12 cellular contexts compared by ENCODE assay signal in genomic region chr4:174260099-174260498, GRCh38. TPM values are rescaled to one million over a fixed set of nuclear protein-coding genes. Genes with fewer than 3 reads are reported as not detected.
DNase-seq lines count a peak whose midpoint lies in the region; ATAC-seq, FAIRE-seq and TF ChIP-seq lines count a peak whose summit lies in the region.
"Had no signal": no experiment of that assay in that cellular context is flagged by ENCODE, and none has a peak within 500 bp of the region (broad histone marks: within the 10 kb centered on the region; RNA-seq: fewer than 3 reads in every experiment).

No MANE protein-coding gene starts in this region.

- no peak for FAIRE-seq in HepG2 (lab: Jason Lieb, UNC)

- BruUV-seq in HepG2 (replicated peaks; lab: Mats Ljungman, UMichigan), result no TSS peak

- CTCF ChIA-PET in HepG2 (lab: Yijun Ruan, JAX; ENCODE audit: low intra/inter-chr PET ratio, low total read pairs), result no interaction called here

- peaks cover 0 to 17% (median 8%) of the 10 kb centered on the region in 4 donors for H3K4me1 Mint-ChIP-seq in naive thymus-derived CD8-positive, alpha-beta T cell
- H3K4me1 Mint-ChIP-seq: activated naive CD8-positive, alpha-beta T cell treated with anti-CD3 and anti-CD28 coated beads, Interleukin-2, amount 10 ng/mL, durations not matched to agents 7 days and 5 days had no signal

- peaks cover 0 to 53% (median 6%) of the 10 kb centered on the region in 3 donors for H3K36me3 Mint-ChIP-seq in naive thymus-derived CD8-positive, alpha-beta T cell

- in situ Hi-C loops in HepG2 (cut with HindIII; ENCODE audit: extremely low pct_ligation_motif_present, low pct_unique_long_range_greater_than_20kb) (no loop called here), HAP-1 (cut with MboI; ENCODE audit: low sequenced_read_pairs) (no loop called here)

- TF ChIP-seq EP300 in HepG2 (IDR thresholded peaks at IDR 0.05; ENCODE audit: low read depth in 2 of 2, low read length in 2 of 2) (no peak), HepG2 (CRISPR knock-in tag; IDR thresholded peaks at IDR 0.05; ENCODE audit: borderline replicate concordance) (no peak)

- no peaks in the 10 kb centered on the region for H3K9me3 Mint-ChIP-seq in naive thymus-derived CD8-positive, alpha-beta T cell
- H3K9me3 Mint-ChIP-seq: activated naive CD8-positive, alpha-beta T cell treated with anti-CD3 and anti-CD28 coated beads, Interleukin-2, amount 10 ng/mL, durations not matched to agents 7 days and 5 days had no signal

- no peak for TF ChIP-seq CTCF in HepG2 (CRISPR knock-in tag; IDR thresholded peaks at IDR 0.05)

- no peak overlapping the region for H3K27ac Mint-ChIP-seq in naive thymus-derived CD8-positive, alpha-beta T cell
- H3K27ac Mint-ChIP-seq: activated naive CD8-positive, alpha-beta T cell treated with anti-CD3 and anti-CD28 coated beads, Interleukin-2, amount 10 ng/mL, durations not matched to agents 7 days and 5 days had no signal

- no peak overlapping the region for H2AFZ ChIP-seq in HepG2 (ENCODE audit: low read length)
- H2AFZ ChIP-seq: parathyroid adenoma had no signal

- WGBS in HepG2 (ENCODE audit: low lambda C conversion rate), result 26% methylated on average over 3 of the region's 3 CpGs

- TF ChIP-seq RAD21 in HepG2 (CRISPR knock-in tag; IDR thresholded peaks at IDR 0.05), result no peak

- H3K4me1 ChIP-seq in HepG2 (ENCODE audit: insufficient read depth, low read length) (peaks cover 8% of the 10 kb centered on the region), HAP-1 (peaks cover 16% of the 10 kb centered on the region)
- H3K4me1 ChIP-seq: parathyroid adenoma had no signal

- no peak overlapping the region for H3K4me3 Mint-ChIP-seq in naive thymus-derived CD8-positive, alpha-beta T cell
- H3K4me3 Mint-ChIP-seq: activated naive CD8-positive, alpha-beta T cell treated with anti-CD3 and anti-CD28 coated beads, Interleukin-2, amount 10 ng/mL, durations not matched to agents 7 days and 5 days had no signal

- intact Hi-C loops in HepG2 (cut with micrococcal nuclease; ENCODE audit: unreplicated experiment) (no loop called here), sciatic nerve (cut with DNase I) (no loop called here)

- no peaks in the 10 kb centered on the region for H4K20me1 ChIP-seq in HepG2 (ENCODE audit: insufficient read depth, low read length)

- DNase-seq in SK-N-MC (ENCODE audit: low read depth, low spot score) (no peak), HepG2 (ENCODE audit: low spot score) (peak; percentile 70), sciatic nerve (ENCODE audit: low spot score) (no peak), HAP-1 (ENCODE audit: low spot score in 2 of 2) (no peak), 8988T (no peak)
- no peak for DNase-seq in naive thymus-derived CD8-positive, alpha-beta T cell
- DNase-seq: activated CD4-positive, CD25-positive, alpha-beta regulatory T cell; activated naive CD8-positive, alpha-beta T cell treated with anti-CD3 and anti-CD28 coated beads, Interleukin-2, amount 10 ng/mL, durations not matched to agents 7 days and 5 days; KG1 had no signal

- H3K27ac ChIP-seq in SK-N-MC (0 out of 2 replicates have a peak overlapping the region, but pooled peaks have one; percentile 2), HepG2 (ENCODE audit: extremely low read length, insufficient read depth, low read length) (no peak overlapping the region)
- H3K27ac ChIP-seq: parathyroid adenoma had no signal

- no peak overlapping the region for H3K4me2 ChIP-seq in HepG2 (ENCODE audit: low read depth, low read length)

- H3K36me3 ChIP-seq in SK-N-MC (ENCODE audit: insufficient read depth, low read length) (no peaks in the 10 kb centered on the region), HepG2 (replicated peaks in 1 of 2; ENCODE audit: control insufficient read depth in 1 of 2, insufficient read depth in 2 of 2, low read length in 2 of 2) (no peaks in the 10 kb centered on the region; a peak in 2 of 5 replicates), HAP-1 (replicated peaks) (no peaks in the 10 kb centered on the region)

- H3K9me3 ChIP-seq in SK-N-MC (ENCODE audit: low read depth, low read length) (no peaks in the 10 kb centered on the region), HepG2 (ENCODE audit: low read length) (no peaks in the 10 kb centered on the region), HAP-1 (no peaks in the 10 kb centered on the region)

- ATAC-seq in GM18511 (IDR thresholded peaks at IDR 0.05; ENCODE audit: unreplicated experiment) (peak; percentile 80), HG02759 (IDR thresholded peaks at IDR 0.05; ENCODE audit: unreplicated experiment) (peak; percentile 79), HepG2 (peak; percentile 88), sciatic nerve (no peak)
- no peak for ATAC-seq in naive thymus-derived CD8-positive, alpha-beta T cell

- H3K9ac ChIP-seq in SK-N-MC (ENCODE audit: insufficient read length) (no peak overlapping the region), HepG2 (ENCODE audit: insufficient read depth, low read depth, low read length) (no peak overlapping the region)
- H3K9ac ChIP-seq: parathyroid adenoma had no signal

- H3K27me3 Mint-ChIP-seq in naive thymus-derived CD8-positive, alpha-beta T cell, result no peaks in the 10 kb centered on the region
- H3K27me3 Mint-ChIP-seq: activated naive CD8-positive, alpha-beta T cell treated with anti-CD3 and anti-CD28 coated beads, Interleukin-2, amount 10 ng/mL, durations not matched to agents 7 days and 5 days had no signal

- H3K4me3 ChIP-seq in SK-N-MC (no peak overlapping the region), HepG2 (replicated peaks in 1 of 3; ENCODE audit: insufficient read depth in 1 of 3, low read depth in 2 of 3, low read length in 3 of 3) (no peak overlapping the region), HAP-1 (no peak overlapping the region)

- H3K27me3 ChIP-seq in HepG2 (ENCODE audit: control insufficient read depth in 1 of 2, insufficient read depth in 2 of 2, low read length in 2 of 2), result no peaks in the 10 kb centered on the region; a peak in 1 of 5 replicates
- no peaks in the 10 kb centered on the region for H3K27me3 ChIP-seq in HAP-1 (ENCODE audit: low read depth)

- no peaks in the 10 kb centered on the region for H3K79me2 ChIP-seq in HepG2 (ENCODE audit: insufficient read depth, low read length)
- H3K79me2 ChIP-seq: parathyroid adenoma had no signal

- TF ChIP-seq POLR2A in HepG2 (IDR thresholded peaks at IDR 0.05; ENCODE audit: insufficient read depth in 1 of 2, low read depth in 2 of 2, low read length in 2 of 2), result no peak

- POLR2A ChIA-PET in HepG2 (lab: Yijun Ruan, JAX), result interaction anchor here (1.3 kb wide), 1 partner anchor 24 kb away, joined by 4 read pairs; the partner anchor contains the start of genes CEP44 and FBXO8
- POLR2A ChIA-PET in naive thymus-derived CD8-positive, alpha-beta T cell (lab: Charles Lee), result no interaction called here

RNA-seq across cellular contexts. Expression of gene FBXO8, which starts 23.4 kb away (rescaled TPM):
- total RNA-seq in HepG2 (2016; rRNA removed; fragmentation: Illumina TruSeq; extraction: Trizol) (11.7 and 18.6 TPM in 2 replicates), sciatic nerve (31.7 TPM)
- 3.1 and 3.2 TPM in 2 replicates for total RNA-seq in HepG2 (2016; cell fraction: cytosol; rRNA removed; fragmentation: Illumina TruSeq; extraction: Trizol; ENCODE audit: low read depth)
- 10.9 and 16.2 TPM in 2 replicates for total RNA-seq in HepG2 (2016; cell fraction: insoluble cytoplasmic fraction; rRNA removed; fragmentation: Illumina TruSeq; extraction: Trizol)
- 6.2 and 6.9 TPM in 2 replicates for total RNA-seq in HepG2 (2016; cell fraction: membrane; rRNA removed; fragmentation: Illumina TruSeq; extraction: Trizol)
- total RNA-seq in HepG2 (2016; cell fraction: nucleus; rRNA removed; fragmentation: Illumina TruSeq; extraction: Trizol), result 6.1 and 7.7 TPM in 2 replicates
- 11.0 and 15.2 TPM in 2 replicates for polyA plus RNA-seq in HepG2 (2011; rRNA removed)
- 9.2 and 11.0 TPM in 2 replicates for polyA plus RNA-seq in HepG2 (2011; cell fraction: cytosol; rRNA removed)
- polyA plus RNA-seq in HepG2 (2011; cell fraction: nucleus; rRNA removed), result 4.2 and 4.3 TPM in 2 replicates
- polyA plus RNA-seq in HepG2 (2012), result 8.7 and 10.7 TPM in 2 replicates
- 0.85 and 1.3 TPM in 2 replicates for polyA plus RNA-seq in HepG2 (2016; cell fraction: cytosol; fragmentation: Illumina TruSeq; extraction: Trizol; ENCODE audit: low read depth)
- polyA plus RNA-seq in HepG2 (2016; cell fraction: insoluble cytoplasmic fraction; fragmentation: Illumina TruSeq; extraction: Trizol; ENCODE audit: low read depth), result 10.4 and 16.6 TPM in 2 replicates
- 2.1 and 2.8 TPM in 2 replicates for polyA plus RNA-seq in HepG2 (2016; cell fraction: membrane; fragmentation: Illumina TruSeq; extraction: Trizol; ENCODE audit: low read depth)
- polyA plus RNA-seq in HepG2 (2016; cell fraction: nucleus; fragmentation: Illumina TruSeq; extraction: Trizol; ENCODE audit: insufficient read depth, low read depth), result 6.7 and 6.9 TPM in 2 replicates
- polyA minus RNA-seq in HepG2 (2011; rRNA and poly(A)+ RNA removed; ENCODE audit: low replicate concordance), result 16.6 and 18.4 TPM in 2 replicates
- polyA minus RNA-seq in HepG2 (2011; cell fraction: cytosol; rRNA and poly(A)+ RNA removed), result 7.9 and 8.5 TPM in 2 replicates
- 31.1 and 34.4 TPM in 2 replicates for polyA minus RNA-seq in HepG2 (2011; cell fraction: nucleus; rRNA and poly(A)+ RNA removed)
- total RNA-seq in naive thymus-derived CD8-positive, alpha-beta T cell, result 10 to 100 TPM; 21.9 to 25.4 TPM
- polyA plus RNA-seq in naive thymus-derived CD8-positive, alpha-beta T cell, result 10 to 100 TPM; 11.0 to 15.4 (median 11.7) TPM

RNA-seq across cellular contexts. Expression of gene CEP44, which starts 23.6 kb away (rescaled TPM):
- total RNA-seq in HepG2 (2016; rRNA removed; fragmentation: Illumina TruSeq; extraction: Trizol) (11.9 and 13.3 TPM in 2 replicates), sciatic nerve (21.0 TPM)
- 1.4 and 2.3 TPM in 2 replicates for total RNA-seq in HepG2 (2016; cell fraction: cytosol; rRNA removed; fragmentation: Illumina TruSeq; extraction: Trizol; ENCODE audit: low read depth)
- 11.2 and 18.1 TPM in 2 replicates for total RNA-seq in HepG2 (2016; cell fraction: insoluble cytoplasmic fraction; rRNA removed; fragmentation: Illumina TruSeq; extraction: Trizol)
- total RNA-seq in HepG2 (2016; cell fraction: membrane; rRNA removed; fragmentation: Illumina TruSeq; extraction: Trizol), result 3.9 and 5.3 TPM in 2 replicates
- 14.5 and 17.5 TPM in 2 replicates for total RNA-seq in HepG2 (2016; cell fraction: nucleus; rRNA removed; fragmentation: Illumina TruSeq; extraction: Trizol)
- polyA plus RNA-seq in HepG2 (2011; rRNA removed), result 4.9 and 5.5 TPM in 2 replicates
- polyA plus RNA-seq in HepG2 (2011; cell fraction: cytosol; rRNA removed), result 1.9 and 3.0 TPM in 2 replicates
- polyA plus RNA-seq in HepG2 (2011; cell fraction: nucleus; rRNA removed), result 4.4 and 6.3 TPM in 2 replicates
- 6.9 and 7.1 TPM in 2 replicates for polyA plus RNA-seq in HepG2 (2012)
- 0.22 and 0.40 TPM in 2 replicates for polyA plus RNA-seq in HepG2 (2016; cell fraction: cytosol; fragmentation: Illumina TruSeq; extraction: Trizol; ENCODE audit: low read depth)
- polyA plus RNA-seq in HepG2 (2016; cell fraction: insoluble cytoplasmic fraction; fragmentation: Illumina TruSeq; extraction: Trizol; ENCODE audit: low read depth), result 6.8 and 8.4 TPM in 2 replicates
- polyA plus RNA-seq in HepG2 (2016; cell fraction: membrane; fragmentation: Illumina TruSeq; extraction: Trizol; ENCODE audit: low read depth), result 0.85 and 1.0 TPM in 2 replicates
- polyA plus RNA-seq in HepG2 (2016; cell fraction: nucleus; fragmentation: Illumina TruSeq; extraction: Trizol; ENCODE audit: insufficient read depth, low read depth), result 12.3 and 12.9 TPM in 2 replicates
- polyA minus RNA-seq in HepG2 (2011; rRNA and poly(A)+ RNA removed; ENCODE audit: low replicate concordance), result 3.1 and 15.7 TPM in 2 replicates
- polyA minus RNA-seq in HepG2 (2011; cell fraction: cytosol; rRNA and poly(A)+ RNA removed), result 5.1 and 5.7 TPM in 2 replicates
- 21.4 and 25.0 TPM in 2 replicates for polyA minus RNA-seq in HepG2 (2011; cell fraction: nucleus; rRNA and poly(A)+ RNA removed)
- total RNA-seq in naive thymus-derived CD8-positive, alpha-beta T cell, result 10 to 100 TPM; 21.2 to 23.4 TPM
- 1 to 10 TPM; 6.6 to 7.6 (median 6.7) TPM for polyA plus RNA-seq in naive thymus-derived CD8-positive, alpha-beta T cell

Comparison
In these comparisons a context has a peak if more than half of its experiments do, and no peak if none do; other contexts are left out.
1. ATAC-seq: peak in GM18511 (single experiment), HG02759 (single experiment) and HepG2 (single experiment); none in sciatic nerve (single experiment) and naive thymus-derived CD8-positive, alpha-beta T cell (0 of 2).